Comparison of ENCODE assay signal across 22 cellular contexts in genomic region chr22:19065298-19065859, GRCh38. TPM values are rescaled to one million over a fixed set of nuclear protein-coding genes. Genes with fewer than 3 reads are reported as not detected.
DNase-seq lines count a peak whose midpoint lies in the region; ATAC-seq and TF ChIP-seq lines count a peak whose summit lies in the region.
"Had no signal": no experiment of that assay in that cellular context is flagged by ENCODE, and none has a peak within 500 bp of the region (broad histone marks: within the 10 kb centered on the region; RNA-seq: fewer than 3 reads in every experiment).

No MANE protein-coding gene starts in this region.

- CTCF ChIA-PET in mammary epithelial cell (lab: Charles Lee; ENCODE audit: low non-redundant PET): no interaction called here

- H3K36me3 ChIP-seq in right atrium auricular region (peaks cover 75% of the 10 kb centered on the region), heart right ventricle (peaks cover 6 to 100% (median 62%) of the 10 kb centered on the region in 9 donors), mammary epithelial cell (ENCODE audit: insufficient read depth, low read length) (peaks cover 10% of the 10 kb centered on the region), HAP-1 (replicated peaks) (peaks cover 55% of the 10 kb centered on the region)

- H3K9me3 ChIP-seq in right atrium auricular region (no peaks in the 10 kb centered on the region), heart right ventricle (no peaks in the 10 kb centered on the region), mammary epithelial cell (replicated peaks; ENCODE audit: insufficient read depth, low read length) (no peaks in the 10 kb centered on the region), HAP-1 (no peaks in the 10 kb centered on the region)
- H3K9me3 ChIP-seq: A549, SJSA1 had no signal

- no peak overlapping the region for H3K27ac ChIP-seq in right atrium auricular region
- H3K27ac ChIP-seq in heart right ventricle: no peak overlapping the region
- H3K27ac ChIP-seq in coronary artery: no peak overlapping the region
- H3K27ac ChIP-seq in mammary epithelial cell (ENCODE audit: insufficient read depth, low read depth, low read length): no peak overlapping the region
- H3K27ac ChIP-seq: A549, KMS-11, SJSA1 had no signal

- intact Hi-C loops in heart right ventricle (cut with DNase I) (no loop called here), mammary epithelial cell (cut with micrococcal nuclease) (no loop called here)

- H3K27me3 ChIP-seq in right atrium auricular region (no peaks in the 10 kb centered on the region), heart right ventricle (no peaks in the 10 kb centered on the region), mammary epithelial cell (ENCODE audit: insufficient read depth, low read length) (no peaks in the 10 kb centered on the region), HAP-1 (ENCODE audit: low read depth) (no peaks in the 10 kb centered on the region)
- H3K27me3 ChIP-seq: SJSA1 had no signal

- peaks cover 26% of the 10 kb centered on the region for H3K79me2 ChIP-seq in mammary epithelial cell (ENCODE audit: insufficient read depth, low read length)

- H2AFZ ChIP-seq in mammary epithelial cell (ENCODE audit: low read depth, low read length): no peak overlapping the region

- BruUV-seq in mammary epithelial cell (replicated peaks; lab: Mats Ljungman, UMichigan): no TSS peak

- in situ Hi-C loops in mammary epithelial cell (cut with MboI; ENCODE audit: low sequenced_read_pairs in 2 of 2) (no loop called here), HAP-1 (cut with MboI; ENCODE audit: low sequenced_read_pairs) (no loop called here)

- H3K9ac ChIP-seq in mammary epithelial cell (ENCODE audit: insufficient read depth, low read length): no peak overlapping the region
- H3K9ac ChIP-seq: KMS-11 had no signal

- H3K4me3 ChIP-seq in right atrium auricular region (no peak overlapping the region), heart right ventricle (no peak overlapping the region), coronary artery (no peak overlapping the region), mammary epithelial cell (replicated peaks in 1 of 3; ENCODE audit: insufficient read depth in 1 of 3, low read depth in 2 of 3, low read length in 3 of 3) (no peak overlapping the region), HAP-1 (no peak overlapping the region)
- H3K4me3 ChIP-seq: A549, SJSA1 had no signal

- DNase-seq in right atrium auricular region (ENCODE audit: low spot score) (peak; percentile 42), heart right ventricle (no peak), coronary artery (ENCODE audit: low spot score) (peak; percentile 21), mesenteric fat pad (ENCODE audit: low spot score) (peak; percentile 72), ureter (ENCODE audit: low spot score) (peak; percentile 28), mammary epithelial cell (no peak), HAP-1 (ENCODE audit: low spot score in 2 of 2) (no peak)
- DNase-seq: C1 segment of cervical spinal cord; CD4-positive, alpha-beta memory T cell; COR-L47; GOT3; IMR-90; MM.1S; NCI-H2029; NCI-H446; NCI-H524 treated with DMSO at 0.1 percent for 48 hours; NCI-H774 had no signal

- WGBS in heart right ventricle, 2 donors: 88 to 92% methylated on average over 8 of the region's 8 CpGs
- WGBS in mammary epithelial cell (ENCODE audit: low coverage, missing lambda C conversion rate): 85% methylated on average over 8 of the region's 8 CpGs

- H4K20me1 ChIP-seq in mammary epithelial cell (ENCODE audit: insufficient read depth, low read length): no peaks in the 10 kb centered on the region

- no peak overlapping the region for H3K4me2 ChIP-seq in mammary epithelial cell (ENCODE audit: insufficient read depth, low read depth, low read length)
- H3K4me2 ChIP-seq: A549, KMS-11 had no signal

- dilution Hi-C loops in mammary epithelial cell (cut with HindIII; ENCODE audit: low sequenced_read_pairs): no loop called here

- H3K4me1 ChIP-seq in right atrium auricular region (no peaks in the 10 kb centered on the region), heart right ventricle (peaks cover 0 to 11% (median 5%) of the 10 kb centered on the region in 9 donors), mammary epithelial cell (ENCODE audit: insufficient read depth, low read length) (peaks cover 18% of the 10 kb centered on the region), HAP-1 (no peaks in the 10 kb centered on the region)

- TF ChIP-seq CTCF in right atrium auricular region (IDR thresholded peaks at IDR 0.05) (no peak), heart right ventricle (IDR thresholded peaks at IDR 0.05) (no peak), coronary artery (IDR thresholded peaks at IDR 0.05) (no peak), mammary epithelial cell (conservative IDR thresholded peaks at IDR 0.05 in 1 of 2, IDR thresholded peaks at IDR 0.05 in 1 of 2; ENCODE audit: extremely low read depth in 1 of 2, insufficient read depth in 1 of 2, low read depth in 1 of 2, low read length in 2 of 2) (no peak)

- ATAC-seq in heart right ventricle (no peak), HG02588 (IDR thresholded peaks at IDR 0.05; ENCODE audit: unreplicated experiment) (no peak)
- ATAC-seq: A549, HCT116 had no signal

RNA-seq across cellular contexts. Expression of gene DGCR2, which starts 56.8 kb away (rescaled TPM):
- total RNA-seq in right atrium auricular region (10 to 100 TPM; 32.8 to 48.1 TPM), heart right ventricle (10 to 100 TPM; 27.0 to 58.0 (median 42.2) TPM), mesenteric fat pad (30.2 TPM), ureter (68.7 TPM), mammary epithelial cell (10 to 100 TPM; 66.1 to 80.9 TPM)
- polyA plus RNA-seq in heart right ventricle (10 to 100 TPM; 17.0 to 28.5 TPM), mammary epithelial cell (66.8 TPM)
- polyA minus RNA-seq in mammary epithelial cell: 107 TPM

Comparison
In these comparisons a context has a peak if more than half of its experiments do, and no peak if none do; other contexts are left out.
1. DNase-seq: peak in right atrium auricular region (single experiment), coronary artery (single experiment), mesenteric fat pad (single experiment) and ureter (single experiment); none in heart right ventricle (0 of 2), mammary epithelial cell (single experiment) and HAP-1 (0 of 2).